In the genomic region with DNA sequence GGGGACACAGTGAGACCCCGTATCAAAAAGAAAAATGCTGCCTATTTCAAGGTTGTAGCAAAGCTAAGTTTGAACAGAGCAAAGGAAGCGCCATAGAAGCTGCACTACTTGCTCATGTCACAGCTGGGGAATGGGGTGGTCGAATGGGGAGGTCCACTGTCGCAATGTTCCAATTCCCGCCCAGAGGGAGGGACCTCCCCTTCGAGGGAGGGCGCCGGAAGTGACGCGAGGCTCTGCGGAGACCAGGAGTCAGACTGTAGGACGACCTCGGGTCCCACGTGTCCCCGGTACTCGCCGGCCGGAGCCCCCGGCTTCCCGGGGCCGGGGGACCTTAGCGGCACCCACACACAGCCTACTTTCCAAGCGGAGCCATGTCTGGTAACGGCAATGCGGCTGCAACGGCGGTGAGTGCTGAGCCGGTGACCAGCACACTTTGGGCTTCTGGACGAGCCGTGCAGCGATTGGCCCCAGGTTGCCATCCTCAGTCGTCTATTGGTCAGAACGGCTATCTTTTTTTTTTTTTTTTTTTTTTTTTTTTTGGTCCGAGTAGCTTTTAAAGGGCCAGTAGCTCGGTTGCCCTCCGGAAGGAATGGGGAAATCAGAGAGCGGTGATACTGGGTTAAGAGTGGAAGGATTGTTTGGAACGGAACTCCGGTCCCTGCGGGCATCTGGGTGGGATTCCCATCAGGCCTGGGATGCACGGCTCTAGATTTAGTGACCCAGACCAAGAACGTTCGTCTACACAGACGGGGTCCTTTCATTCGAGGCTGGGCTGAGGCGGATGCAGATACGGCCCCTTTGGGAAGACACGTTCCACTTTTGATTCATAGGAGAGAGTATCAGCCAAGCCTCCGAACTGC, we compare ENCODE assay signal across 8 cellular contexts. TPM values are rescaled to one million over a fixed set of nuclear protein-coding genes. Genes with fewer than 3 reads are reported as not detected.
DNase-seq lines count a peak whose midpoint lies in the region; ATAC-seq, FAIRE-seq and TF ChIP-seq lines count a peak whose summit lies in the region.

A gene (plus strand): TSS at position 219 of the 860 bp plus-strand sequence. CDS start 153 bp downstream, at position 372.

- peak; percentile 8 for TF ChIP-seq CTCF in kidney (IDR thresholded peaks at IDR 0.05; ENCODE audit: borderline replicate concordance, extremely low read depth, insufficient read depth)

- peaks cover 15 to 18% of the 10 kb centered on the region in 2 donors for H3K36me3 ChIP-seq in kidney (ENCODE audit: control insufficient read depth in 1 of 2, insufficient read depth in 2 of 2, low read length in 2 of 2)

- peaks cover 3 to 10% of the 10 kb centered on the region in 2 donors for H3K4me1 ChIP-seq in kidney (ENCODE audit: control insufficient read depth in 1 of 2, insufficient read depth in 1 of 2, low read depth in 1 of 2, low read length in 2 of 2)

- H3K27ac ChIP-seq in kidney (ENCODE audit: low read depth in 2 of 2, low read length in 2 of 2), result peak within 1 kb of the TSS; percentile 86 to 90

- H3K9me3 ChIP-seq in kidney (ENCODE audit: control insufficient read depth in 1 of 2, low read length in 2 of 2), result no peaks in the 10 kb centered on the region

- TF ChIP-seq POLR2A in GM19099 (IDR thresholded peaks at IDR 0.05; ENCODE audit: extremely low read depth, insufficient read length, low read depth), result peak; percentile 89

- FAIRE-seq in kidney (lab: Jason Lieb, UNC), result peak; percentile 51

- intact Hi-C loops in kidney (cut with DNase I), result no loop called here

- ATAC-seq in HG03432 (IDR thresholded peaks at IDR 0.05; ENCODE audit: unreplicated experiment), result peak; percentile 90

- H3K4me3 ChIP-seq in kidney (ENCODE audit: low read length in 2 of 2), result peak within 1 kb of the TSS; percentile 90 to 95

- DNase-seq in AG20443 (ENCODE audit: low spot score) (peak; percentile 95), NCI-H510A (lab: John Stamatoyannopoulos, UW) (peak; percentile 79), cerebellum (ENCODE audit: low spot score) (peak; percentile 97), kidney (peak; percentile 98)
- DNase-seq in activated CD4-positive, alpha-beta T cell treated with anti-CD3 and anti-CD28 coated beads for 1 hour, result peak; percentile 86
- peak; percentile 95 for DNase-seq in stimulated activated CD4-positive, alpha-beta T cell treated with anti-CD3 and anti-CD28 coated beads, Interleukin-15, amount 100 ng/mL, for 24 hours

- H3K9ac ChIP-seq in kidney (ENCODE audit: low read length in 2 of 2), result peak within 1 kb of the TSS; percentile 86 to 93

RNA-seq across cellular contexts. Expression of the gene that starts here (rescaled TPM):
- total RNA-seq in cerebellum (4.9 TPM), kidney (16.7 TPM)
- 32.3 TPM for polyA plus RNA-seq in kidney (ENCODE audit: insufficient read depth, low read depth, low replicate concordance)

Comparison
In these comparisons a context has a peak if more than half of its experiments do, and no peak if none do; other contexts are left out.
1. Peak in every context shown above with its lines: DNase-seq, ATAC-seq, H3K4me3 ChIP-seq and H3K27ac ChIP-seq.